1 cellular context compared by ENCODE assay signal in genomic region chr1:75797606-75798216, GRCh38.
TF ChIP-seq lines count a peak whose summit lies in the region.

No MANE protein-coding gene starts in this region.

TF ChIP-seq in IMR-90, 13 proteins besides CTCF, POLR2A, EP300 and RAD21:
- TF ChIP-seq RCOR1 (IDR thresholded peaks at IDR 0.05; ENCODE audit: insufficient replicate concordance, low read length) (no peak), ELK1 (IDR thresholded peaks at IDR 0.05; ENCODE audit: borderline replicate concordance, low read depth, low read length) (no peak), MAFK (IDR thresholded peaks at IDR 0.05; ENCODE audit: low read depth, low read length) (no peak), CHD1 (IDR thresholded peaks at IDR 0.05; ENCODE audit: low read depth, low read length) (no peak), NFE2L2 (IDR thresholded peaks at IDR 0.05; ENCODE audit: low read depth, low read length) (no peak), FOS (IDR thresholded peaks at IDR 0.05; ENCODE audit: low read depth, low read length) (no peak), CEBPB (IDR thresholded peaks at IDR 0.05; ENCODE audit: low read depth, low read length) (peak; percentile 61; the same call in 1 of the 2 replicates), BHLHE40 (IDR thresholded peaks at IDR 0.05; ENCODE audit: low read depth, low read length) (no peak)
TF ChIP-seq in IMR-90: peak in this region for 1.
